In the genomic region with DNA sequence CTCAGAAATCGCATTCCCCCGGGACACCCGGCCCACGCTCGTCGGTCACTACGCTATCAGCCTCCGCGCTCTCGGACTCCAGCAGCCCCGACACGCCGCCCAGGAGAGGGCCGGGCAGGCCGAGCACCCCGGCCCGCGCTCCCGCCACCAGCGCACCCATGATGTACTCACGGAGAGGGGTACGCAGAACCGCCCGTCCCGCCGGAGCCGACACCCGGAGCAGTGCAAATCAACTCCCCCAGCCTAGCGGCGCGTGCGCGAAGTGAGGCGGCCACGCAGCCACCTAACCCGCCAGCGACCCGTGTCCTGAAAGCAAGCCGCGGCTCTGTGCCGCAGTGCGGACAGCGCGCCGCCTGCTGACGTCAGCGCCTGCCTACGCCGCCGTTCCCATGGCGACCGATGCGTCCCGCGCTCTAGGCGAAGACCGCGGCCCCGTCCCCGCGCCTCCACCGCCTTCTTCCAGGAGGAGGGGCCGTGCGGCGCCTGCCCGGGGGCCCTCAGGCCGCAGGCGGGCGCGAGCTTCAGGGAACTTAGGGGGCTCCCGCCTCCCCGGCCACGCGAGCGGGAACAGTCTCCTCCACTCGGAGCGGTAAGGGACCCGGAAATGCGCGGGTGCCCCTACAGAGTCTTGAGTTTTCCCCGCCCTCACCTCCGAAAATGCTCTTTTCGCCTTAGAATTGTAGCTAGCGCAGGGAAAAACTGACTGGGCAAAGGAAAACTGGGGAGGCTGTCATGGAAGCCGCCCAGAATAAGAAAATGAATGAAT, we compare ENCODE assay signal across 1 cellular context.
TF ChIP-seq lines count a peak whose summit lies in the region.

A gene (minus strand): TSS at position 329 of the 766 bp plus-strand sequence. CDS start 5,503 bp downstream, outside the sequence.

TF ChIP-seq in HepG2, 621 proteins besides CTCF, POLR2A, EP300 and RAD21 (continued from another document and continues in another):
- TF ChIP-seq, protein P1, sequence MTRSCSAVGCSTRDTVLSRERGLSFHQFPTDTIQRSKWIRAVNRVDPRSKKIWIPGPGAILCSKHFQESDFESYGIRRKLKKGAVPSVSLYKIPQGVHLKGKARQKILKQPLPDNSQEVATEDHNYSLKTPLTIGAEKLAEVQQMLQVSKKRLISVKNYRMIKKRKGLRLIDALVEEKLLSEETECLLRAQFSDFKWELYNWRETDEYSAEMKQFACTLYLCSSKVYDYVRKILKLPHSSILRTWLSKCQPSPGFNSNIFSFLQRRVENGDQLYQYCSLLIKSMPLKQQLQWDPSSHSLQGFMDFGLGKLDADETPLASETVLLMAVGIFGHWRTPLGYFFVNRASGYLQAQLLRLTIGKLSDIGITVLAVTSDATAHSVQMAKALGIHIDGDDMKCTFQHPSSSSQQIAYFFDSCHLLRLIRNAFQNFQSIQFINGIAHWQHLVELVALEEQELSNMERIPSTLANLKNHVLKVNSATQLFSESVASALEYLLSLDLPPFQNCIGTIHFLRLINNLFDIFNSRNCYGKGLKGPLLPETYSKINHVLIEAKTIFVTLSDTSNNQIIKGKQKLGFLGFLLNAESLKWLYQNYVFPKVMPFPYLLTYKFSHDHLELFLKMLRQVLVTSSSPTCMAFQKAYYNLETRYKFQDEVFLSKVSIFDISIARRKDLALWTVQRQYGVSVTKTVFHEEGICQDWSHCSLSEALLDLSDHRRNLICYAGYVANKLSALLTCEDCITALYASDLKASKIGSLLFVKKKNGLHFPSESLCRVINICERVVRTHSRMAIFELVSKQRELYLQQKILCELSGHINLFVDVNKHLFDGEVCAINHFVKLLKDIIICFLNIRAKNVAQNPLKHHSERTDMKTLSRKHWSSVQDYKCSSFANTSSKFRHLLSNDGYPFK (CRISPR knock-in tag; IDR thresholded peaks at IDR 0.05; ENCODE audit: borderline replicate concordance), result peak; percentile 85; the same call in 1 of the 2 replicates
- TF ChIP-seq, protein P2, sequence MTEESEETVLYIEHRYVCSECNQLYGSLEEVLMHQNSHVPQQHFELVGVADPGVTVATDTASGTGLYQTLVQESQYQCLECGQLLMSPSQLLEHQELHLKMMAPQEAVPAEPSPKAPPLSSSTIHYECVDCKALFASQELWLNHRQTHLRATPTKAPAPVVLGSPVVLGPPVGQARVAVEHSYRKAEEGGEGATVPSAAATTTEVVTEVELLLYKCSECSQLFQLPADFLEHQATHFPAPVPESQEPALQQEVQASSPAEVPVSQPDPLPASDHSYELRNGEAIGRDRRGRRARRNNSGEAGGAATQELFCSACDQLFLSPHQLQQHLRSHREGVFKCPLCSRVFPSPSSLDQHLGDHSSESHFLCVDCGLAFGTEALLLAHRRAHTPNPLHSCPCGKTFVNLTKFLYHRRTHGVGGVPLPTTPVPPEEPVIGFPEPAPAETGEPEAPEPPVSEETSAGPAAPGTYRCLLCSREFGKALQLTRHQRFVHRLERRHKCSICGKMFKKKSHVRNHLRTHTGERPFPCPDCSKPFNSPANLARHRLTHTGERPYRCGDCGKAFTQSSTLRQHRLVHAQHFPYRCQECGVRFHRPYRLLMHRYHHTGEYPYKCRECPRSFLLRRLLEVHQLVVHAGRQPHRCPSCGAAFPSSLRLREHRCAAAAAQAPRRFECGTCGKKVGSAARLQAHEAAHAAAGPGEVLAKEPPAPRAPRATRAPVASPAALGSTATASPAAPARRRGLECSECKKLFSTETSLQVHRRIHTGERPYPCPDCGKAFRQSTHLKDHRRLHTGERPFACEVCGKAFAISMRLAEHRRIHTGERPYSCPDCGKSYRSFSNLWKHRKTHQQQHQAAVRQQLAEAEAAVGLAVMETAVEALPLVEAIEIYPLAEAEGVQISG (CRISPR knock-in tag; IDR thresholded peaks at IDR 0.05), result peak; percentile 90
- TF ChIP-seq NFIC (IDR thresholded peaks at IDR 0.05; ENCODE audit: low read length), result no peak
- 0 out of 2 replicates have a peak, but pooled peaks have one; percentile 67 for TF ChIP-seq BRD4 (CRISPR knock-in tag; IDR thresholded peaks at IDR 0.05)
- TF ChIP-seq, protein P3, sequence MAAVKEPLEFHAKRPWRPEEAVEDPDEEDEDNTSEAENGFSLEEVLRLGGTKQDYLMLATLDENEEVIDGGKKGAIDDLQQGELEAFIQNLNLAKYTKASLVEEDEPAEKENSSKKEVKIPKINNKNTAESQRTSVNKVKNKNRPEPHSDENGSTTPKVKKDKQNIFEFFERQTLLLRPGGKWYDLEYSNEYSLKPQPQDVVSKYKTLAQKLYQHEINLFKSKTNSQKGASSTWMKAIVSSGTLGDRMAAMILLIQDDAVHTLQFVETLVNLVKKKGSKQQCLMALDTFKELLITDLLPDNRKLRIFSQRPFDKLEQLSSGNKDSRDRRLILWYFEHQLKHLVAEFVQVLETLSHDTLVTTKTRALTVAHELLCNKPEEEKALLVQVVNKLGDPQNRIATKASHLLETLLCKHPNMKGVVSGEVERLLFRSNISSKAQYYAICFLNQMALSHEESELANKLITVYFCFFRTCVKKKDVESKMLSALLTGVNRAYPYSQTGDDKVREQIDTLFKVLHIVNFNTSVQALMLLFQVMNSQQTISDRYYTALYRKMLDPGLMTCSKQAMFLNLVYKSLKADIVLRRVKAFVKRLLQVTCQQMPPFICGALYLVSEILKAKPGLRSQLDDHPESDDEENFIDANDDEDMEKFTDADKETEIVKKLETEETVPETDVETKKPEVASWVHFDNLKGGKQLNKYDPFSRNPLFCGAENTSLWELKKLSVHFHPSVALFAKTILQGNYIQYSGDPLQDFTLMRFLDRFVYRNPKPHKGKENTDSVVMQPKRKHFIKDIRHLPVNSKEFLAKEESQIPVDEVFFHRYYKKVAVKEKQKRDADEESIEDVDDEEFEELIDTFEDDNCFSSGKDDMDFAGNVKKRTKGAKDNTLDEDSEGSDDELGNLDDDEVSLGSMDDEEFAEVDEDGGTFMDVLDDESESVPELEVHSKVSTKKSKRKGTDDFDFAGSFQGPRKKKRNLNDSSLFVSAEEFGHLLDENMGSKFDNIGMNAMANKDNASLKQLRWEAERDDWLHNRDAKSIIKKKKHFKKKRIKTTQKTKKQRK (IDR thresholded peaks at IDR 0.05; ENCODE audit: low read length), result no peak
- TF ChIP-seq NR2F6 (IDR thresholded peaks at IDR 0.05), result no peak
- peak; percentile 43; the same call in 1 of the 2 replicates for TF ChIP-seq NR2F6 (CRISPR knock-in tag; IDR thresholded peaks at IDR 0.05)
- peak; percentile 72; the same call in 1 of the 2 replicates for TF ChIP-seq MTA1 (CRISPR knock-in tag; IDR thresholded peaks at IDR 0.05; ENCODE audit: borderline replicate concordance)
- TF ChIP-seq, protein P4, sequence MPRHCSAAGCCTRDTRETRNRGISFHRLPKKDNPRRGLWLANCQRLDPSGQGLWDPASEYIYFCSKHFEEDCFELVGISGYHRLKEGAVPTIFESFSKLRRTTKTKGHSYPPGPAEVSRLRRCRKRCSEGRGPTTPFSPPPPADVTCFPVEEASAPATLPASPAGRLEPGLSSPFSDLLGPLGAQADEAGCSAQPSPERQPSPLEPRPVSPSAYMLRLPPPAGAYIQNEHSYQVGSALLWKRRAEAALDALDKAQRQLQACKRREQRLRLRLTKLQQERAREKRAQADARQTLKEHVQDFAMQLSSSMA (CRISPR knock-in tag; IDR thresholded peaks at IDR 0.05), result peak; percentile 94
- TF ChIP-seq TAF15 (IDR thresholded peaks at IDR 0.05; ENCODE audit: low read depth, low read length, poor library complexity, severe bottlenecking), result no peak
- TF ChIP-seq TEAD2 (CRISPR knock-in tag; IDR thresholded peaks at IDR 0.05), result 0 out of 2 replicates have a peak, but pooled peaks have one; percentile 47
- TF ChIP-seq MXD4 (CRISPR knock-in tag; IDR thresholded peaks at IDR 0.05), result peak; percentile 94
- TF ChIP-seq TP53 (CRISPR knock-in tag; conservative IDR thresholded peaks at IDR 0.05), result 0 out of 2 replicates have a peak, but pooled peaks have one; percentile 80
- no peak for TF ChIP-seq SYNCRIP (IDR thresholded peaks at IDR 0.05; ENCODE audit: insufficient read depth, low read depth, low read length)
- TF ChIP-seq MED8 (CRISPR knock-in tag; IDR thresholded peaks at IDR 0.05; ENCODE audit: insufficient replicate concordance), result peak; percentile 73
- peak; percentile 70; the same call in 1 of the 2 replicates for TF ChIP-seq SNAPC2 (CRISPR knock-in tag; IDR thresholded peaks at IDR 0.05)
- TF ChIP-seq, protein P5, sequence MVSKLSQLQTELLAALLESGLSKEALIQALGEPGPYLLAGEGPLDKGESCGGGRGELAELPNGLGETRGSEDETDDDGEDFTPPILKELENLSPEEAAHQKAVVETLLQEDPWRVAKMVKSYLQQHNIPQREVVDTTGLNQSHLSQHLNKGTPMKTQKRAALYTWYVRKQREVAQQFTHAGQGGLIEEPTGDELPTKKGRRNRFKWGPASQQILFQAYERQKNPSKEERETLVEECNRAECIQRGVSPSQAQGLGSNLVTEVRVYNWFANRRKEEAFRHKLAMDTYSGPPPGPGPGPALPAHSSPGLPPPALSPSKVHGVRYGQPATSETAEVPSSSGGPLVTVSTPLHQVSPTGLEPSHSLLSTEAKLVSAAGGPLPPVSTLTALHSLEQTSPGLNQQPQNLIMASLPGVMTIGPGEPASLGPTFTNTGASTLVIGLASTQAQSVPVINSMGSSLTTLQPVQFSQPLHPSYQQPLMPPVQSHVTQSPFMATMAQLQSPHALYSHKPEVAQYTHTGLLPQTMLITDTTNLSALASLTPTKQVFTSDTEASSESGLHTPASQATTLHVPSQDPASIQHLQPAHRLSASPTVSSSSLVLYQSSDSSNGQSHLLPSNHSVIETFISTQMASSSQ (IDR thresholded peaks at IDR 0.05; ENCODE audit: low read depth), result no peak
- TF ChIP-seq, protein P5 (CRISPR knock-in tag; IDR thresholded peaks at IDR 0.05; ENCODE audit: borderline replicate concordance), result peak; percentile 78; the same call in 1 of the 2 replicates
- TF ChIP-seq SRSF9 (IDR thresholded peaks at IDR 0.05; ENCODE audit: borderline replicate concordance, insufficient read depth, low read depth, low read length, poor library complexity, severe bottlenecking), result no peak
- TF ChIP-seq ZSCAN21 (CRISPR knock-in tag; IDR thresholded peaks at IDR 0.05; ENCODE audit: borderline replicate concordance), result peak; percentile 96
- TF ChIP-seq ZMYM2 (CRISPR knock-in tag; IDR thresholded peaks at IDR 0.05), result no peak
- TF ChIP-seq THAP11 (CRISPR knock-in tag; IDR thresholded peaks at IDR 0.05), result peak; percentile 55; the same call in 1 of the 2 replicates
- peak; percentile 79; the same call in 1 of the 2 replicates for TF ChIP-seq ZNF839 (CRISPR knock-in tag; IDR thresholded peaks at IDR 0.05; ENCODE audit: borderline replicate concordance)
- TF ChIP-seq PHF8 (CRISPR knock-in tag; IDR thresholded peaks at IDR 0.05), result peak; percentile 91
- TF ChIP-seq ETV6 (CRISPR knock-in tag; conservative IDR thresholded peaks at IDR 0.05), result peak; percentile 16; the same call in 1 of the 2 replicates
- TF ChIP-seq KDM3A (CRISPR knock-in tag; IDR thresholded peaks at IDR 0.05; ENCODE audit: low read depth), result peak; percentile 88
- peak; percentile 97 for TF ChIP-seq TOPORS (CRISPR knock-in tag; IDR thresholded peaks at IDR 0.05)
- no peak; the same call in 1 of the 2 replicates for TF ChIP-seq ISX (CRISPR knock-in tag; conservative IDR thresholded peaks at IDR 0.05)
- TF ChIP-seq ZNF550 (CRISPR knock-in tag; IDR thresholded peaks at IDR 0.05; ENCODE audit: borderline replicate concordance), result no peak
- TF ChIP-seq ZNF619 (CRISPR knock-in tag; IDR thresholded peaks at IDR 0.05), result peak; percentile 52; the same call in 1 of the 2 replicates
- TF ChIP-seq SP140L (CRISPR knock-in tag; IDR thresholded peaks at IDR 0.05; ENCODE audit: borderline replicate concordance), result no peak; the same call in 1 of the 2 replicates
- TF ChIP-seq, protein P6, sequence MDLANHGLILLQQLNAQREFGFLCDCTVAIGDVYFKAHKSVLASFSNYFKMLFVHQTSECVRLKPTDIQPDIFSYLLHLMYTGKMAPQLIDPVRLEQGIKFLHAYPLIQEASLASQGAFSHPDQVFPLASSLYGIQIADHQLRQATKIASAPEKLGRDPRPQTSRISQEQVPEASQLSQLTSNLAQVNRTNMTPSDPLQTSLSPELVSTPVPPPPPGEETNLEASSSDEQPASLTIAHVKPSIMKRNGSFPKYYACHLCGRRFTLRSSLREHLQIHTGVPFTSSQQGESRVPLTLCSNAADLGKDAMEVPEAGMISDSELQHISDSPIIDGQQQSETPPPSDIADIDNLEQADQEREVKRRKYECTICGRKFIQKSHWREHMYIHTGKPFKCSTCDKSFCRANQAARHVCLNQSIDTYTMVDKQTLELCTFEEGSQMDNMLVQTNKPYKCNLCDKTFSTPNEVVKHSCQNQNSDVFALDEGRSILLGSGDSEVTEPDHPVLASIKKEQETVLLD (CRISPR knock-in tag; IDR thresholded peaks at IDR 0.05; ENCODE audit: low read depth), result no peak
- peak; percentile 64; the same call in 1 of the 2 replicates for TF ChIP-seq ZNF776 (CRISPR knock-in tag; IDR thresholded peaks at IDR 0.05)
- peak; percentile 46; the same call in 1 of the 2 replicates for TF ChIP-seq RXRB (CRISPR knock-in tag; IDR thresholded peaks at IDR 0.05; ENCODE audit: borderline replicate concordance)
- peak; percentile 91 for TF ChIP-seq HOXA9 (CRISPR knock-in tag; IDR thresholded peaks at IDR 0.05; ENCODE audit: borderline replicate concordance)
- TF ChIP-seq ZNF878 (CRISPR knock-in tag; IDR thresholded peaks at IDR 0.05), result no peak
- no peak for TF ChIP-seq RCOR2 (CRISPR knock-in tag; IDR thresholded peaks at IDR 0.05)
- peak; percentile 41; the same call in 1 of the 2 replicates for TF ChIP-seq SP2 (CRISPR knock-in tag; IDR thresholded peaks at IDR 0.05)
